In genomic region chr13:89457977-89458376, GRCh38 we compare ENCODE assay signal across 1 cellular context.
A peak's percentile ranks its signal among the peaks of the same experiment; 100 is the strongest.
TF ChIP-seq lines count a peak whose summit lies in the region.

No MANE protein-coding gene starts in this region.

TF ChIP-seq in SK-N-SH treated with all-trans-retinoic acid at 6 μM for 48 hours, 23 proteins besides CTCF, POLR2A, EP300 and RAD21 (continued from another document):
- TF ChIP-seq, protein P1, sequence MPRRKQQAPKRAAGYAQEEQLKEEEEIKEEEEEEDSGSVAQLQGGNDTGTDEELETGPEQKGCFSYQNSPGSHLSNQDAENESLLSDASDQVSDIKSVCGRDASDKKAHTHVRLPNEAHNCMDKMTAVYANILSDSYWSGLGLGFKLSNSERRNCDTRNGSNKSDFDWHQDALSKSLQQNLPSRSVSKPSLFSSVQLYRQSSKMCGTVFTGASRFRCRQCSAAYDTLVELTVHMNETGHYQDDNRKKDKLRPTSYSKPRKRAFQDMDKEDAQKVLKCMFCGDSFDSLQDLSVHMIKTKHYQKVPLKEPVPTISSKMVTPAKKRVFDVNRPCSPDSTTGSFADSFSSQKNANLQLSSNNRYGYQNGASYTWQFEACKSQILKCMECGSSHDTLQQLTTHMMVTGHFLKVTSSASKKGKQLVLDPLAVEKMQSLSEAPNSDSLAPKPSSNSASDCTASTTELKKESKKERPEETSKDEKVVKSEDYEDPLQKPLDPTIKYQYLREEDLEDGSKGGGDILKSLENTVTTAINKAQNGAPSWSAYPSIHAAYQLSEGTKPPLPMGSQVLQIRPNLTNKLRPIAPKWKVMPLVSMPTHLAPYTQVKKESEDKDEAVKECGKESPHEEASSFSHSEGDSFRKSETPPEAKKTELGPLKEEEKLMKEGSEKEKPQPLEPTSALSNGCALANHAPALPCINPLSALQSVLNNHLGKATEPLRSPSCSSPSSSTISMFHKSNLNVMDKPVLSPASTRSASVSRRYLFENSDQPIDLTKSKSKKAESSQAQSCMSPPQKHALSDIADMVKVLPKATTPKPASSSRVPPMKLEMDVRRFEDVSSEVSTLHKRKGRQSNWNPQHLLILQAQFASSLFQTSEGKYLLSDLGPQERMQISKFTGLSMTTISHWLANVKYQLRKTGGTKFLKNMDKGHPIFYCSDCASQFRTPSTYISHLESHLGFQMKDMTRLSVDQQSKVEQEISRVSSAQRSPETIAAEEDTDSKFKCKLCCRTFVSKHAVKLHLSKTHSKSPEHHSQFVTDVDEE (CRISPR knock-in tag; IDR thresholded peaks at IDR 0.05) = no peak
- TF ChIP-seq SNAI2 (CRISPR knock-in tag; IDR thresholded peaks at IDR 0.05) (no peak), POU6F1 (CRISPR knock-in tag; IDR thresholded peaks at IDR 0.05; ENCODE audit: borderline replicate concordance, low read depth) (0 out of 2 replicates have a peak, but pooled peaks have one; percentile 20)
